Comparison of ENCODE assay signal across 1 cellular context in the genomic region with DNA sequence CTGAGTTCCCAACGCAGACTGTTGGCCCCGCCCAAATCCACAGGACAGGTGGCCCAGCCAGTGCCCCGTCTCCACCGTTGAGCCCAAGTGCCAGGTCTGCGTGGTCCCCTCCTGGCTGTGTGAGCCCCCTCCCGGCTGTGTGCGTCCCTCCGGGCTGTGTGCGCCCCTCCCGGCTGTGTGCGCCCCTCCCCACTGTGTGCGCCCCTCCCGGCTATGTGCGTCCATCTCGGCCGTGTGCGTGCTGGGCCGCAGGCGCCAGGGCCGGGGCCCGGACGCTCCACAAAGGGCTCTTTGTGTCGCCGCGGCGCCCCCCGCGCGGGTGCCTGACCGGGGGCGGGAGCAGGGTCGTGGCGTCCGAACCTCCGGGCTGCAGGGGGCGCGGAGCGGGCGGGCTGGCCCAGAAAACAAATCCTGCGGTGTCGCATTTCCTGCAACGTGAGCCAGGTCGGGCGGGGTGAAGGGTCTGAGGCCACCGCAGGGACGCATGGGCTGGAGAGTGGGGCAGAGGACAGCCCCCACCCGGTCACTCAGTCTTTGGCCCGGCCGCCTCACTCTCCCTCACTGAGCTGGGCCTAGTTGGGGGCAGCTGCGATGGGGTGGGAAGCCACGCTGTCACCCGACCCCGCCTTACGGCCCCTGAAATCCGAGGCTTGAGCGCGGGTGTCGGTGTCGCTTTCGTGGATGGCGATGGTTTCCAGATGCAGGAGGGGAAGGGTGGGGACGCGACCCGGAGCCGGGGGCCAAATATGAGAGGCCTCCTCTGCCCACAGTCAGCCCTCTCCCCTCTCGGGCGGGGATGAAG.
TF ChIP-seq lines count a peak whose summit lies in the region.

No MANE protein-coding gene starts in this region.

TF ChIP-seq in HepG2, 621 proteins besides CTCF, POLR2A, EP300 and RAD21 (continued from another document and continues in another):
- TF ChIP-seq, protein P1, sequence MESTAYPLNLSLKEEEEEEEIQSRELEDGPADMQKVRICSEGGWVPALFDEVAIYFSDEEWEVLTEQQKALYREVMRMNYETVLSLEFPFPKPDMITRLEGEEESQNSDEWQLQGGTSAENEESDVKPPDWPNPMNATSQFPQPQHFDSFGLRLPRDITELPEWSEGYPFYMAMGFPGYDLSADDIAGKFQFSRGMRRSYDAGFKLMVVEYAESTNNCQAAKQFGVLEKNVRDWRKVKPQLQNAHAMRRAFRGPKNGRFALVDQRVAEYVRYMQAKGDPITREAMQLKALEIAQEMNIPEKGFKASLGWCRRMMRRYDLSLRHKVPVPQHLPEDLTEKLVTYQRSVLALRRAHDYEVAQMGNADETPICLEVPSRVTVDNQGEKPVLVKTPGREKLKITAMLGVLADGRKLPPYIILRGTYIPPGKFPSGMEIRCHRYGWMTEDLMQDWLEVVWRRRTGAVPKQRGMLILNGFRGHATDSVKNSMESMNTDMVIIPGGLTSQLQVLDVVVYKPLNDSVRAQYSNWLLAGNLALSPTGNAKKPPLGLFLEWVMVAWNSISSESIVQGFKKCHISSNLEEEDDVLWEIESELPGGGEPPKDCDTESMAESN (CRISPR knock-in tag; conservative IDR thresholded peaks at IDR 0.05): 0 out of 2 replicates have a peak, but pooled peaks have one; percentile 31
- TF ChIP-seq, protein P2, sequence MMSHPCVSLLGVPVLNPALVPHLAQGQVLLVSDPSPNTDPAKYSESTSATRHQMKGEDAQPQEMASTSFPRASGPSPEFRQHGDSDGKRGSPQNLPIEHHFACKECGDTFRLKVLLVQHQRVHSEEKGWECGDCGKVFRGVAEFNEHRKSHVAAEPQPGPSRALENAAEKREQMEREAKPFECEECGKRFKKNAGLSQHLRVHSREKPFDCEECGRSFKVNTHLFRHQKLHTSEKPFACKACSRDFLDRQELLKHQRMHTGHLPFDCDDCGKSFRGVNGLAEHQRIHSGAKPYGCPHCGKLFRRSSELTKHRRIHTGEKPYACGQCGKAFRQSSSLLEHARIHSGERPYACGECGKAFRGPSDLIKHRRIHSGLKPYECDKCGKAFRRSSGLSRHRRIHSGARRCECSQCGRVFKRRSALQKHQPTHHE (CRISPR knock-in tag; IDR thresholded peaks at IDR 0.05; ENCODE audit: borderline replicate concordance): peak; percentile 76; the same call in 1 of the 2 replicates
- TF ChIP-seq KAT7 (CRISPR knock-in tag; IDR thresholded peaks at IDR 0.05; ENCODE audit: borderline replicate concordance) (no peak; the same call in 1 of the 2 replicates), NFYB (CRISPR knock-in tag; IDR thresholded peaks at IDR 0.05) (peak; percentile 17; the same call in 1 of the 2 replicates), RELA (CRISPR knock-in tag; IDR thresholded peaks at IDR 0.05) (peak; percentile 37; the same call in 1 of the 2 replicates), KDM3A (CRISPR knock-in tag; IDR thresholded peaks at IDR 0.05; ENCODE audit: low read depth) (peak; percentile 7; the same call in 1 of the 2 replicates), TSC22D2 (CRISPR knock-in tag; IDR thresholded peaks at IDR 0.05; ENCODE audit: borderline replicate concordance) (peak; percentile 67; the same call in 1 of the 2 replicates), EZH2 (conservative IDR thresholded peaks at IDR 0.05; ENCODE audit: low read depth, low read length) (no peak), ZNF354B (CRISPR knock-in tag; IDR thresholded peaks at IDR 0.05) (peak; percentile 92; the same call in 1 of the 2 replicates), ARNT (IDR thresholded peaks at IDR 0.05) (no peak), YEATS4 (CRISPR knock-in tag; IDR thresholded peaks at IDR 0.05; ENCODE audit: borderline replicate concordance) (peak; percentile 82; the same call in 1 of the 2 replicates), SRSF4 (IDR thresholded peaks at IDR 0.05; ENCODE audit: low read depth, low read length, poor library complexity, severe bottlenecking) (no peak), ZNF614 (CRISPR knock-in tag; IDR thresholded peaks at IDR 0.05; ENCODE audit: borderline replicate concordance) (0 out of 2 replicates have a peak, but pooled peaks have one; percentile 36), ZNF569 (CRISPR knock-in tag; IDR thresholded peaks at IDR 0.05; ENCODE audit: borderline replicate concordance) (0 out of 2 replicates have a peak, but pooled peaks have one; percentile 49), SMAD3 (CRISPR knock-in tag; IDR thresholded peaks at IDR 0.05) (0 out of 2 replicates have a peak, but pooled peaks have one; percentile 11), ZSCAN12 (CRISPR knock-in tag; IDR thresholded peaks at IDR 0.05) (0 out of 2 replicates have a peak, but pooled peaks have one; percentile 15), THAP11 (CRISPR knock-in tag; IDR thresholded peaks at IDR 0.05) (peak; percentile 66), ZNF3 (CRISPR knock-in tag; IDR thresholded peaks at IDR 0.05) (no peak), ZNF235 (CRISPR knock-in tag; IDR thresholded peaks at IDR 0.05; ENCODE audit: borderline replicate concordance) (peak; percentile 63; the same call in 1 of the 2 replicates), NR3C1 (CRISPR knock-in tag; IDR thresholded peaks at IDR 0.05) (no peak), ZNF263 (CRISPR knock-in tag; IDR thresholded peaks at IDR 0.05) (no peak), SMYD3 (CRISPR knock-in tag; IDR thresholded peaks at IDR 0.05) (no peak), ZBTB7A (CRISPR knock-in tag; IDR thresholded peaks at IDR 0.05) (peak; percentile 99), ZNF563 (CRISPR knock-in tag; IDR thresholded peaks at IDR 0.05) (peak; percentile 89), GATAD1 (CRISPR knock-in tag; IDR thresholded peaks at IDR 0.05) (peak; percentile 76; the same call in 1 of the 2 replicates), AHR (CRISPR knock-in tag; IDR thresholded peaks at IDR 0.05) (no peak)
- TF ChIP-seq, protein P3, sequence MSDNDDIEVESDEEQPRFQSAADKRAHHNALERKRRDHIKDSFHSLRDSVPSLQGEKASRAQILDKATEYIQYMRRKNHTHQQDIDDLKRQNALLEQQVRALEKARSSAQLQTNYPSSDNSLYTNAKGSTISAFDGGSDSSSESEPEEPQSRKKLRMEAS (IDR thresholded peaks at IDR 0.05): no peak
- TF ChIP-seq, protein P4, sequence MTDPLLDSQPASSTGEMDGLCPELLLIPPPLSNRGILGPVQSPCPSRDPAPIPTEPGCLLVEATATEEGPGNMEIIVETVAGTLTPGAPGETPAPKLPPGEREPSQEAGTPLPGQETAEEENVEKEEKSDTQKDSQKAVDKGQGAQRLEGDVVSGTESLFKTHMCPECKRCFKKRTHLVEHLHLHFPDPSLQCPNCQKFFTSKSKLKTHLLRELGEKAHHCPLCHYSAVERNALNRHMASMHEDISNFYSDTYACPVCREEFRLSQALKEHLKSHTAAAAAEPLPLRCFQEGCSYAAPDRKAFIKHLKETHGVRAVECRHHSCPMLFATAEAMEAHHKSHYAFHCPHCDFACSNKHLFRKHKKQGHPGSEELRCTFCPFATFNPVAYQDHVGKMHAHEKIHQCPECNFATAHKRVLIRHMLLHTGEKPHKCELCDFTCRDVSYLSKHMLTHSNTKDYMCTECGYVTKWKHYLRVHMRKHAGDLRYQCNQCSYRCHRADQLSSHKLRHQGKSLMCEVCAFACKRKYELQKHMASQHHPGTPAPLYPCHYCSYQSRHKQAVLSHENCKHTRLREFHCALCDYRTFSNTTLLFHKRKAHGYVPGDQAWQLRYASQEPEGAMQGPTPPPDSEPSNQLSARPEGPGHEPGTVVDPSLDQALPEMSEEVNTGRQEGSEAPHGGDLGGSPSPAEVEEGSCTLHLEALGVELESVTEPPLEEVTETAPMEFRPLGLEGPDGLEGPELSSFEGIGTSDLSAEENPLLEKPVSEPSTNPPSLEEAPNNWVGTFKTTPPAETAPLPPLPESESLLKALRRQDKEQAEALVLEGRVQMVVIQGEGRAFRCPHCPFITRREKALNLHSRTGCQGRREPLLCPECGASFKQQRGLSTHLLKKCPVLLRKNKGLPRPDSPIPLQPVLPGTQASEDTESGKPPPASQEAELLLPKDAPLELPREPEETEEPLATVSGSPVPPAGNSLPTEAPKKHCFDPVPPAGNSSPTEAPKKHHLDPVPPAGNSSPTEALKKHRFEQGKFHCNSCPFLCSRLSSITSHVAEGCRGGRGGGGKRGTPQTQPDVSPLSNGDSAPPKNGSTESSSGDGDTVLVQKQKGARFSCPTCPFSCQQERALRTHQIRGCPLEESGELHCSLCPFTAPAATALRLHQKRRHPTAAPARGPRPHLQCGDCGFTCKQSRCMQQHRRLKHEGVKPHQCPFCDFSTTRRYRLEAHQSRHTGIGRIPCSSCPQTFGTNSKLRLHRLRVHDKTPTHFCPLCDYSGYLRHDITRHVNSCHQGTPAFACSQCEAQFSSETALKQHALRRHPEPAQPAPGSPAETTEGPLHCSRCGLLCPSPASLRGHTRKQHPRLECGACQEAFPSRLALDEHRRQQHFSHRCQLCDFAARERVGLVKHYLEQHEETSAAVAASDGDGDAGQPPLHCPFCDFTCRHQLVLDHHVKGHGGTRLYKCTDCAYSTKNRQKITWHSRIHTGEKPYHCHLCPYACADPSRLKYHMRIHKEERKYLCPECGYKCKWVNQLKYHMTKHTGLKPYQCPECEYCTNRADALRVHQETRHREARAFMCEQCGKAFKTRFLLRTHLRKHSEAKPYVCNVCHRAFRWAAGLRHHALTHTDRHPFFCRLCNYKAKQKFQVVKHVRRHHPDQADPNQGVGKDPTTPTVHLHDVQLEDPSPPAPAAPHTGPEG (CRISPR knock-in tag; IDR thresholded peaks at IDR 0.05): 0 out of 2 replicates have a peak, but pooled peaks have one; percentile 45
- TF ChIP-seq, protein P5, sequence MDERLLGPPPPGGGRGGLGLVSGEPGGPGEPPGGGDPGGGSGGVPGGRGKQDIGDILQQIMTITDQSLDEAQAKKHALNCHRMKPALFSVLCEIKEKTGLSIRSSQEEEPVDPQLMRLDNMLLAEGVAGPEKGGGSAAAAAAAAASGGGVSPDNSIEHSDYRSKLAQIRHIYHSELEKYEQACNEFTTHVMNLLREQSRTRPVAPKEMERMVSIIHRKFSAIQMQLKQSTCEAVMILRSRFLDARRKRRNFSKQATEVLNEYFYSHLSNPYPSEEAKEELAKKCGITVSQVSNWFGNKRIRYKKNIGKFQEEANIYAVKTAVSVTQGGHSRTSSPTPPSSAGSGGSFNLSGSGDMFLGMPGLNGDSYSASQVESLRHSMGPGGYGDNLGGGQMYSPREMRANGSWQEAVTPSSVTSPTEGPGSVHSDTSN (CRISPR knock-in tag; IDR thresholded peaks at IDR 0.05): 0 out of 2 replicates have a peak, but pooled peaks have one; percentile 37
- TF ChIP-seq, protein P6, sequence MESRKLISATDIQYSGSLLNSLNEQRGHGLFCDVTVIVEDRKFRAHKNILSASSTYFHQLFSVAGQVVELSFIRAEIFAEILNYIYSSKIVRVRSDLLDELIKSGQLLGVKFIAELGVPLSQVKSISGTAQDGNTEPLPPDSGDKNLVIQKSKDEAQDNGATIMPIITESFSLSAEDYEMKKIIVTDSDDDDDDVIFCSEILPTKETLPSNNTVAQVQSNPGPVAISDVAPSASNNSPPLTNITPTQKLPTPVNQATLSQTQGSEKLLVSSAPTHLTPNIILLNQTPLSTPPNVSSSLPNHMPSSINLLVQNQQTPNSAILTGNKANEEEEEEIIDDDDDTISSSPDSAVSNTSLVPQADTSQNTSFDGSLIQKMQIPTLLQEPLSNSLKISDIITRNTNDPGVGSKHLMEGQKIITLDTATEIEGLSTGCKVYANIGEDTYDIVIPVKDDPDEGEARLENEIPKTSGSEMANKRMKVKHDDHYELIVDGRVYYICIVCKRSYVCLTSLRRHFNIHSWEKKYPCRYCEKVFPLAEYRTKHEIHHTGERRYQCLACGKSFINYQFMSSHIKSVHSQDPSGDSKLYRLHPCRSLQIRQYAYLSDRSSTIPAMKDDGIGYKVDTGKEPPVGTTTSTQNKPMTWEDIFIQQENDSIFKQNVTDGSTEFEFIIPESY (CRISPR knock-in tag; IDR thresholded peaks at IDR 0.05): no peak; the same call in 1 of the 2 replicates
- TF ChIP-seq, protein P7, sequence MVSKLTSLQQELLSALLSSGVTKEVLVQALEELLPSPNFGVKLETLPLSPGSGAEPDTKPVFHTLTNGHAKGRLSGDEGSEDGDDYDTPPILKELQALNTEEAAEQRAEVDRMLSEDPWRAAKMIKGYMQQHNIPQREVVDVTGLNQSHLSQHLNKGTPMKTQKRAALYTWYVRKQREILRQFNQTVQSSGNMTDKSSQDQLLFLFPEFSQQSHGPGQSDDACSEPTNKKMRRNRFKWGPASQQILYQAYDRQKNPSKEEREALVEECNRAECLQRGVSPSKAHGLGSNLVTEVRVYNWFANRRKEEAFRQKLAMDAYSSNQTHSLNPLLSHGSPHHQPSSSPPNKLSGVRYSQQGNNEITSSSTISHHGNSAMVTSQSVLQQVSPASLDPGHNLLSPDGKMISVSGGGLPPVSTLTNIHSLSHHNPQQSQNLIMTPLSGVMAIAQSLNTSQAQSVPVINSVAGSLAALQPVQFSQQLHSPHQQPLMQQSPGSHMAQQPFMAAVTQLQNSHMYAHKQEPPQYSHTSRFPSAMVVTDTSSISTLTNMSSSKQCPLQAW (CRISPR knock-in tag; IDR thresholded peaks at IDR 0.05): no peak; the same call in 1 of the 2 replicates
- TF ChIP-seq, protein P8, sequence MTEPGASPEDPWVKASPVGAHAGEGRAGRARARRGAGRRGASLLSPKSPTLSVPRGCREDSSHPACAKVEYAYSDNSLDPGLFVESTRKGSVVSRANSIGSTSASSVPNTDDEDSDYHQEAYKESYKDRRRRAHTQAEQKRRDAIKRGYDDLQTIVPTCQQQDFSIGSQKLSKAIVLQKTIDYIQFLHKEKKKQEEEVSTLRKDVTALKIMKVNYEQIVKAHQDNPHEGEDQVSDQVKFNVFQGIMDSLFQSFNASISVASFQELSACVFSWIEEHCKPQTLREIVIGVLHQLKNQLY (CRISPR knock-in tag; IDR thresholded peaks at IDR 0.05): peak; percentile 67; the same call in 1 of the 2 replicates
- TF ChIP-seq, protein P9, sequence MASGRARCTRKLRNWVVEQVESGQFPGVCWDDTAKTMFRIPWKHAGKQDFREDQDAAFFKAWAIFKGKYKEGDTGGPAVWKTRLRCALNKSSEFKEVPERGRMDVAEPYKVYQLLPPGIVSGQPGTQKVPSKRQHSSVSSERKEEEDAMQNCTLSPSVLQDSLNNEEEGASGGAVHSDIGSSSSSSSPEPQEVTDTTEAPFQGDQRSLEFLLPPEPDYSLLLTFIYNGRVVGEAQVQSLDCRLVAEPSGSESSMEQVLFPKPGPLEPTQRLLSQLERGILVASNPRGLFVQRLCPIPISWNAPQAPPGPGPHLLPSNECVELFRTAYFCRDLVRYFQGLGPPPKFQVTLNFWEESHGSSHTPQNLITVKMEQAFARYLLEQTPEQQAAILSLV (CRISPR knock-in tag; IDR thresholded peaks at IDR 0.05; ENCODE audit: borderline replicate concordance): peak; percentile 73; the same call in 1 of the 2 replicates
- TF ChIP-seq, protein P10, sequence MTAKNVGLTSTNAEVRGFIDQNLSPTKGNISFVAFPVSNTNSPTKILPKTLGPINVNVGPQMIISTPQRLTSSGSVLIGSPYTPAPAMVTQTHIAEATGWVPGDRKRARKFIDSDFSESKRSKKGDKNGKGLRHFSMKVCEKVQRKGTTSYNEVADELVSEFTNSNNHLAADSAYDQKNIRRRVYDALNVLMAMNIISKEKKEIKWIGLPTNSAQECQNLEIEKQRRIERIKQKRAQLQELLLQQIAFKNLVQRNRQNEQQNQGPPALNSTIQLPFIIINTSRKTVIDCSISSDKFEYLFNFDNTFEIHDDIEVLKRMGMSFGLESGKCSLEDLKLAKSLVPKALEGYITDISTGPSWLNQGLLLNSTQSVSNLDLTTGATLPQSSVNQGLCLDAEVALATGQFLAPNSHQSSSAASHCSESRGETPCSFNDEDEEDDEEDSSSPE (CRISPR knock-in tag; IDR thresholded peaks at IDR 0.05): peak; percentile 76
- TF ChIP-seq, protein P11, sequence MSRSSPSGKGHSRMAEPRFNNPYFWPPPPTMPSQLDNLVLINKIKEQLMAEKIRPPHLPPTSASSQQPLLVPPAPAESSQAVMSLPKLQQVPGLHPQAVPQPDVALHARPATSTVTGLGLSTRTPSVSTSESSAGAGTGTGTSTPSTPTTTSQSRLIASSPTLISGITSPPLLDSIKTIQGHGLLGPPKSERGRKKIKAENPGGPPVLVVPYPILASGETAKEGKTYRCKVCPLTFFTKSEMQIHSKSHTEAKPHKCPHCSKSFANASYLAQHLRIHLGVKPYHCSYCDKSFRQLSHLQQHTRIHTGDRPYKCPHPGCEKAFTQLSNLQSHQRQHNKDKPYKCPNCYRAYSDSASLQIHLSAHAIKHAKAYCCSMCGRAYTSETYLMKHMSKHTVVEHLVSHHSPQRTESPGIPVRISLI (CRISPR knock-in tag; IDR thresholded peaks at IDR 0.05; ENCODE audit: borderline replicate concordance): no peak; the same call in 1 of the 2 replicates
